In the genomic region with DNA sequence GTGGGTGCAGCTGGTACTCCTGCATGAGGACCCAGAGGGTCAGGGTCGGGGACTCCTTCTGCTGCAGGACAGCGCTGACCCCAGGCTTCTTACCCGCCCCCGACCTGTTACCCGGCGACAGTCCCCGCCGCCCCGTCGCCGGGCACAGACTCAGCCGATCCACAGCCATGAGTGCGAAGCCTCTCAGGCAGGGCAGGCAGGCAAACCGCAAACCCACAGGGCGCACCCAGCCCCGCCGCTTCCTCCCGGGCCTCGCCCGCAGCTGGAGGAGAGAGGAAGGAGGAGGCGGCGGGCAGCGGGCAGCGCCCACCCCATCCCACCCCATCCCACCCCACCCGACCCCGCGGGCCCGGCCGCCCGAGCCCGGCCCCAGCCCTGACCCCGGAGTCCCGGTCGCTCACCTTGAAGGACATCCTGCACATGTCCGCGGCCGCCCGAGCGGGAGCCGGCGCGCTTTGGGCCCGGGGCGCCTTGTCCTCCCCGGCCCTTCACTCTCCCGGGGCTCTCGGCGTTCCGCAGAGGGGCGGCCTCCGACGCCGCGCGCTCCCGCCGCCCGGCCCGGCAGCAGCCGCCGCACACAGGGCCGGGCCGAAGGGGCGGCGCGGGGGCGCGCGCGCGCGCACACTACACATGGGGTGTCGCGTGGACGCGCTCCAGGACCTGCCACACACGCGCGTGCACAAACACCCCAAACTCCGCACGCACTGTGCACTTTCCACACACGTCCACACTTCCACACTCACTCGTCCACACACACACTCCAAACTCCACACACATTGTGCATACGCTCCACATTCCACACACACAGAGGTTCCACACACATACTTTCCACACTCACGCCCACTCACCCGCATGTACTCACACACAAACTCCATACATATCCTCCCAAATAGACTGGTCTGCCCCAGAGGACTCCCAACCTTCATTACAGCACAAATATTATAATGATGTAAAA, we compare ENCODE assay signal across 8 cellular contexts. TPM values are rescaled to one million over a fixed set of nuclear protein-coding genes. Genes with fewer than 3 reads are reported as not detected.
DNase-seq lines count a peak whose midpoint lies in the region; ATAC-seq lines count a peak whose summit lies in the region.

A gene with protein sequence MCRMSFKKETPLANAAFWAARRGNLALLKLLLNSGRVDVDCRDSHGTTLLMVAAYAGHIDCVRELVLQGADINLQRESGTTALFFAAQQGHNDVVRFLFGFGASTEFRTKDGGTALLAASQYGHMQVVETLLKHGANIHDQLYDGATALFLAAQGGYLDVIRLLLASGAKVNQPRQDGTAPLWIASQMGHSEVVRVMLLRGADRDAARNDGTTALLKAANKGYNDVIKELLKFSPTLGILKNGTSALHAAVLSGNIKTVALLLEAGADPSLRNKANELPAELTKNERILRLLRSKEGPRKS (minus strand): TSS at position 603 of the 955 bp plus-strand sequence. CDS start 181 bp downstream, at position 422.

- H3K4me1 ChIP-seq in esophagus (ENCODE audit: control insufficient read depth in 2 of 2, insufficient read depth in 2 of 2, low read length in 1 of 2) = peaks cover 0 to 2% of the 10 kb centered on the region in 2 donors

- peaks cover 19% of the 10 kb centered on the region for H3K4me1 Mint-ChIP-seq in stimulated activated naive CD8-positive, alpha-beta T cell treated with anti-CD3 and anti-CD28 coated beads, Interleukin-15, amount 100 ng/mL, for 72 hours

- H3K27ac Mint-ChIP-seq in stimulated activated naive CD8-positive, alpha-beta T cell treated with anti-CD3 and anti-CD28 coated beads, Interleukin-15, amount 100 ng/mL, for 72 hours = peak within 1 kb of the TSS in 1 of 2 donors; percentile 9

- peak; percentile 56 for ATAC-seq in GM18867 (IDR thresholded peaks at IDR 0.05; ENCODE audit: unreplicated experiment)
- ATAC-seq in stimulated activated naive CD8-positive, alpha-beta T cell treated with anti-CD3 and anti-CD28 coated beads, Interleukin-15, amount 100 ng/mL, for 72 hours = peak; percentile 88

- H3K27me3 ChIP-seq in esophagus (ENCODE audit: control insufficient read depth in 1 of 2, insufficient read depth in 2 of 2, low read length in 2 of 2) = no peaks in the 10 kb centered on the region

- DNase-seq in NCI-H1105 treated with DMSO at 0.1 percent for 48 hours (lab: John Stamatoyannopoulos, UW) (peak; percentile 32), activated T-cell treated with anti-CD3 and anti-CD28 coated beads for 24 hours (ENCODE audit: low read depth) (peak; percentile 24), myocyte (ENCODE audit: low read depth) (peak; percentile 67), hippocampal formation (lab: John Stamatoyannopoulos, UW) (no peak)
- DNase-seq in stimulated activated naive CD8-positive, alpha-beta T cell treated with anti-CD3 and anti-CD28 coated beads, Interleukin-15, amount 100 ng/mL, for 72 hours = peak; percentile 39 to 59
- DNase-seq in NK-92 treated with Interleukin-12 subunit alpha and Interleukin-12 subunit beta, amount 100 ng/mL, for 24 hours (lab: John Stamatoyannopoulos, UW) = no peak

- H3K27me3 Mint-ChIP-seq in stimulated activated naive CD8-positive, alpha-beta T cell treated with anti-CD3 and anti-CD28 coated beads, Interleukin-15, amount 100 ng/mL, for 72 hours = peaks cover 44% of the 10 kb centered on the region

- 1% methylated on average over 60 to 85 of the region's 86 CpGs for WGBS in esophagus, 2 donors

- peak within 1 kb of the TSS; percentile 62 to 69 for H3K4me3 ChIP-seq in esophagus (ENCODE audit: low read depth in 1 of 2, low read length in 2 of 2)

- no peaks in the 10 kb centered on the region for H3K36me3 ChIP-seq in esophagus (ENCODE audit: control insufficient read depth in 2 of 2, insufficient read depth in 2 of 2, low read length in 1 of 2)

- H3K4me3 Mint-ChIP-seq in stimulated activated naive CD8-positive, alpha-beta T cell treated with anti-CD3 and anti-CD28 coated beads, Interleukin-15, amount 100 ng/mL, for 72 hours = peak within 1 kb of the TSS; percentile 77 to 94

- H3K9me3 Mint-ChIP-seq in stimulated activated naive CD8-positive, alpha-beta T cell treated with anti-CD3 and anti-CD28 coated beads, Interleukin-15, amount 100 ng/mL, for 72 hours = no peaks in the 10 kb centered on the region

- H3K9me3 ChIP-seq in esophagus (ENCODE audit: control insufficient read depth in 2 of 2, insufficient read depth in 1 of 2, low read depth in 1 of 2, low read length in 1 of 2) = no peaks in the 10 kb centered on the region

- peak within 1 kb of the TSS; percentile 8 to 14 for H3K27ac ChIP-seq in esophagus (ENCODE audit: low read depth in 2 of 2, low read length in 1 of 2)

RNA-seq across cellular contexts. Expression of the gene that starts here (rescaled TPM):
- 10 to 100 TPM in 1 of 2 donors, 1 to 10 TPM in 1; 7.2 to 14.8 TPM for polyA plus RNA-seq in esophagus
- total RNA-seq in myocyte = 0.83 and 2.1 TPM in 2 replicates
- 1.8 TPM for polyA plus RNA-seq in myocyte (2012)

Comparison
In these comparisons a context has a peak if more than half of its experiments do, and no peak if none do; other contexts are left out.
1. DNase-seq: peak in NCI-H1105 treated with DMSO at 0.1 percent for 48 hours (single experiment), activated T-cell treated with anti-CD3 and anti-CD28 coated beads for 24 hours (single experiment), myocyte (single experiment) and stimulated activated naive CD8-positive, alpha-beta T cell treated with anti-CD3 and anti-CD28 coated beads, Interleukin-15, amount 100 ng/mL, for 72 hours (2 of 2); none in hippocampal formation (0 of 2) and NK-92 treated with Interleukin-12 subunit alpha and Interleukin-12 subunit beta, amount 100 ng/mL, for 24 hours (single experiment).